ENCODE assay signal across 12 cellular contexts in genomic region chr19:514166-514663, GRCh38. TPM values are rescaled to one million over a fixed set of nuclear protein-coding genes. Genes with fewer than 3 reads are reported as not detected.
"Had no signal": no experiment of that assay in that cellular context is flagged by ENCODE, and none has a peak within 500 bp of the region (broad histone marks: within the 10 kb centered on the region; RNA-seq: fewer than 3 reads in every experiment).

No MANE protein-coding gene starts in this region.

- H3K4me3 ChIP-seq: heart right ventricle, left ventricle myocardium inferior, skin epidermis, thyroid gland, vagina had no signal

- DNase-seq: activated naive CD8-positive, alpha-beta T cell treated with anti-CD3 and anti-CD28 coated beads, Interleukin-2, amount 10 ng/mL, durations not matched to agents 7 days and 5 days; aorta; foreskin melanocyte; heart right ventricle; left ventricle myocardium inferior; mesenchymal stem cell; SW 1271; thyroid gland had no signal

- H3K27me3 Mint-ChIP-seq: activated naive CD8-positive, alpha-beta T cell treated with anti-CD3 and anti-CD28 coated beads, Interleukin-2, amount 10 ng/mL, durations not matched to agents 7 days and 5 days had no signal

- H3K9me3 ChIP-seq: heart right ventricle, left ventricle myocardium inferior, thyroid gland, vagina had no signal

- H3K36me3 ChIP-seq: thyroid gland, vagina had no signal

- ATAC-seq: heart right ventricle had no signal

- H3K27me3 ChIP-seq: heart right ventricle, thyroid gland, vagina had no signal

- H3K4me3 Mint-ChIP-seq: activated naive CD8-positive, alpha-beta T cell treated with anti-CD3 and anti-CD28 coated beads, Interleukin-2, amount 10 ng/mL, durations not matched to agents 7 days and 5 days had no signal

- H3K9me3 Mint-ChIP-seq: activated naive CD8-positive, alpha-beta T cell treated with anti-CD3 and anti-CD28 coated beads, Interleukin-2, amount 10 ng/mL, durations not matched to agents 7 days and 5 days had no signal

- H3K27ac ChIP-seq: heart right ventricle, left ventricle myocardium inferior, skin epidermis, thyroid gland, VCaP had no signal

RNA-seq across cellular contexts. Expression of gene GZMM, which starts 29.6 kb away (rescaled TPM):
- total RNA-seq: left ventricle myocardium inferior, vagina had no signal
- polyA plus RNA-seq: keratinocyte had no signal
